In the genomic region with DNA sequence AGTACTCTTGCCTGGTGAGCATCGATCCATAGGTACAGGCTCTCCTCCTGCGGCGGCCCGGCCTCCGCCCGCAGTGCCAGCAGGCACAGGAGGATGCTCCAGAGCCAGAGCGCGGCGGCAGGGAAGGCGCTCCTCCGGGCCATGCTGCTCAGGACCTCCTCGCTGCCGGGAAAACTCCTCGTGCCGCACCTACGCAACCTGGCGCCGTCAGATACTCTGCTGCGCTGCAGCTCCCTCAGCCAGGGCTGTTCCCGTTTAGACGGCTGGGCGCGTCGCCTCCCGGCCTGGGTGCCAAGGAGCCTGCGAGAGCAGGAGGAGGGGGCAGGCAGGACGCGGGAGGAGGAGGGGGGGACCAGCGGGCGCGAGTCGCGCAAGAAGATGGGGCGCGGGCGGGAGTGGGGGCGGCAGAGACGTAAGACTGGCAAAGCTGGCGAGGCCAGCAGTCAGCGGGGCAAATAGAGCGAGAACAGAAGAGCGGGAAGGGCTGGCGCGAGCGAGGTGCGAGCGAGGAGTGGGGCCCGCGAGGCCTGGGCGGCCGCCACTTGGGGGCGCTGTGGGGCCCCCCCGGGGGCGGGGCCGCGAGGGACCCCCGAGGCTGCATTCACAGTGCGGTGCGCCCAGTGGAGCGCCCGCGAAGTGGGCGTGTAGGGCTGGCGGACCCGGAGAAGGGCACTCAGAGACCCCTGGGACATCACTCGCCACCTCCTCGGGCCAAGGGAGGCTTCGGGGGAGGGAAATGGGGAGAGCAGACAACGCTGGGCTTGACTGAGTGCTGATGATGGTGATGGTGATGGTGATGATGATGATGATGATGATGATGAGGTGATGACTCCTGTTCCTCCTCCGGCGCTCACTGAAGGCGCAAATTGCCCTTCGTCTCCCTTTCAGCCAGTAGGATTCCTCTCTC, we compare ENCODE assay signal across 8 cellular contexts. TPM values are rescaled to one million over a fixed set of nuclear protein-coding genes. Genes with fewer than 3 reads are reported as not detected.
DNase-seq lines count a peak whose midpoint lies in the region; ATAC-seq and TF ChIP-seq lines count a peak whose summit lies in the region.

A gene with protein sequence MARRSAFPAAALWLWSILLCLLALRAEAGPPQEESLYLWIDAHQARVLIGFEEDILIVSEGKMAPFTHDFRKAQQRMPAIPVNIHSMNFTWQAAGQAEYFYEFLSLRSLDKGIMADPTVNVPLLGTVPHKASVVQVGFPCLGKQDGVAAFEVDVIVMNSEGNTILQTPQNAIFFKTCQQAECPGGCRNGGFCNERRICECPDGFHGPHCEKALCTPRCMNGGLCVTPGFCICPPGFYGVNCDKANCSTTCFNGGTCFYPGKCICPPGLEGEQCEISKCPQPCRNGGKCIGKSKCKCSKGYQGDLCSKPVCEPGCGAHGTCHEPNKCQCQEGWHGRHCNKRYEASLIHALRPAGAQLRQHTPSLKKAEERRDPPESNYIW (minus strand): TSS at position 257 of the 907 bp plus-strand sequence. CDS start 114 bp downstream, at position 143.

- H3K79me2 ChIP-seq in MM.1S (ENCODE audit: low read length): no peaks in the 10 kb centered on the region

- TF ChIP-seq CTCF in AG10803 (conservative IDR thresholded peaks at IDR 0.05; ENCODE audit: low read length): no peak
- TF ChIP-seq CTCF in MM.1S (IDR thresholded peaks at IDR 0.05; ENCODE audit: low read length): peak; percentile 53
- peak; percentile 33 for TF ChIP-seq CTCF in cardiac muscle cell (IDR thresholded peaks at IDR 0.05; ENCODE audit: low read depth, low read length)

- no peak within 1 kb of the TSS for H3K27ac ChIP-seq in MM.1S (ENCODE audit: low read length)
- no peak within 1 kb of the TSS for H3K27ac ChIP-seq in cardiac muscle cell

- peak within 1 kb of the TSS; percentile 79 for H2AFZ ChIP-seq in MM.1S (ENCODE audit: low read length)

- no peaks in the 10 kb centered on the region for H3F3A ChIP-seq in MM.1S (ENCODE audit: insufficient read depth, low read length)

- no peak within 1 kb of the TSS for H3K27ac Mint-ChIP-seq in activated T-cell treated with anti-CD3 and anti-CD28 coated beads, Interleukin-2, amount 50 U/mL, for 72 hours

- H3K27me3 ChIP-seq in MM.1S (replicated peaks; ENCODE audit: insufficient read depth, low read length) (no peaks in the 10 kb centered on the region), cardiac muscle cell (peaks cover 80% of the 10 kb centered on the region)

- H3K4me3 ChIP-seq in AG10803 (ENCODE audit: low read length) (peak within 1 kb of the TSS; percentile 20; the same call in 1 of the 2 replicates), MM.1S (ENCODE audit: low read length) (peak within 1 kb of the TSS; percentile 42), cardiac muscle cell (peak within 1 kb of the TSS; percentile 14)

- no peaks in the 10 kb centered on the region for H3K9me3 ChIP-seq in MM.1S (replicated peaks; ENCODE audit: insufficient read depth, low read length)
- no peaks in the 10 kb centered on the region for H3K9me3 ChIP-seq in cardiac muscle cell (ENCODE audit: low read depth)

- H3K9me2 ChIP-seq in MM.1S (replicated peaks; ENCODE audit: insufficient read depth, low read length): no peaks in the 10 kb centered on the region

- peaks cover 6% of the 10 kb centered on the region for H3K4me1 Mint-ChIP-seq in activated T-cell treated with anti-CD3 and anti-CD28 coated beads, Interleukin-2, amount 50 U/mL, for 72 hours (ENCODE audit: low read depth)

- ATAC-seq in GM19023 (IDR thresholded peaks at IDR 0.05; ENCODE audit: unreplicated experiment) (peak; percentile 58), GM18870 (IDR thresholded peaks at IDR 0.05; ENCODE audit: unreplicated experiment) (no peak)
- ATAC-seq in activated T-cell treated with anti-CD3 and anti-CD28 coated beads, Interleukin-2, amount 50 U/mL, for 72 hours (replicated peaks in 1 of 2): peak; percentile 87 to 89

- peak within 1 kb of the TSS; percentile 71 to 72 for H3K4me3 Mint-ChIP-seq in activated T-cell treated with anti-CD3 and anti-CD28 coated beads, Interleukin-2, amount 50 U/mL, for 72 hours

- no peaks in the 10 kb centered on the region for H4K20me1 ChIP-seq in MM.1S (ENCODE audit: insufficient read depth, low read length)

- no peak for DNase-seq in AG10803 (ENCODE audit: low read depth)
- DNase-seq in MM.1S: no peak
- peak; percentile 35 to 51 for DNase-seq in activated T-cell treated with anti-CD3 and anti-CD28 coated beads, Interleukin-2, amount 50 U/mL, for 72 hours
- DNase-seq in cardiac muscle cell (ENCODE audit: low read depth in 1 of 2, low spot score in 1 of 2): peak; percentile 4 to 50
- DNase-seq in retina: peak; percentile 66
- DNase-seq in SHP77 treated with DMSO at 0.1 percent for 48 hours (lab: John Stamatoyannopoulos, UW): no peak

- H3K4me1 ChIP-seq in MM.1S (ENCODE audit: low read length): no peaks in the 10 kb centered on the region
- peaks cover 6% of the 10 kb centered on the region for H3K4me1 ChIP-seq in cardiac muscle cell (ENCODE audit: low read depth)

- H3K27me3 Mint-ChIP-seq in activated T-cell treated with anti-CD3 and anti-CD28 coated beads, Interleukin-2, amount 50 U/mL, for 72 hours (ENCODE audit: low read depth): peaks cover 42% of the 10 kb centered on the region

- H3K36me3 Mint-ChIP-seq in activated T-cell treated with anti-CD3 and anti-CD28 coated beads, Interleukin-2, amount 50 U/mL, for 72 hours (ENCODE audit: insufficient read depth in 2 of 2): no peaks in the 10 kb centered on the region

- H3K36me3 ChIP-seq in MM.1S (replicated peaks; ENCODE audit: insufficient read depth, low read length) (no peaks in the 10 kb centered on the region), cardiac muscle cell (no peaks in the 10 kb centered on the region)

- peak within 1 kb of the TSS; percentile 75 for H3K4me2 ChIP-seq in MM.1S (ENCODE audit: low read depth, low read length)

- H3K9me3 Mint-ChIP-seq in activated T-cell treated with anti-CD3 and anti-CD28 coated beads, Interleukin-2, amount 50 U/mL, for 72 hours: no peaks in the 10 kb centered on the region

- no peak within 1 kb of the TSS for H3K9ac ChIP-seq in MM.1S (ENCODE audit: low read length)

RNA-seq across cellular contexts. Expression of the gene that starts here (rescaled TPM):
- under 1 TPM in 1 of 2 donors, not detected in 1; 0.22 TPM for total RNA-seq in activated T-cell treated with anti-CD3 and anti-CD28 coated beads, Interleukin-2, amount 50 U/mL, for 72 hours
- not detected in 2 replicates for total RNA-seq in cardiac muscle cell
- polyA plus RNA-seq in cardiac muscle cell: not detected in 2 replicates

Comparison
In these comparisons a context has a peak if more than half of its experiments do, and no peak if none do; other contexts are left out.
1. Peak in DNase-seq and ATAC-seq in activated T-cell treated with anti-CD3 and anti-CD28 coated beads, Interleukin-2, amount 50 U/mL, for 72 hours; RNA of the gene not detected or under 1 TPM.
2. Peak in DNase-seq and H3K4me3 ChIP-seq in cardiac muscle cell; RNA of the gene not detected or under 1 TPM.